22 cellular contexts compared by ENCODE assay signal in genomic region chrX:39396358-39396995, GRCh38.
DNase-seq lines count a peak whose midpoint lies in the region; ATAC-seq and TF ChIP-seq lines count a peak whose summit lies in the region.
"Had no signal": no experiment of that assay in that cellular context is flagged by ENCODE, and none has a peak within 500 bp of the region (broad histone marks: within the 10 kb centered on the region; RNA-seq: fewer than 3 reads in every experiment).

No MANE protein-coding gene starts in this region.

- no peaks in the 10 kb centered on the region for H3K4me1 Mint-ChIP-seq in chondrocyte (ENCODE audit: low read depth)
- H3K4me1 Mint-ChIP-seq: activated naive CD4-positive, alpha-beta T cell treated with anti-CD3 and anti-CD28 coated beads, Interleukin-2, amount 10 ng/mL, durations not matched to agents 7 days and 5 days; CD8-positive, alpha-beta memory T cell had no signal

- H3K4me1 ChIP-seq in Peyer's patch, result no peaks in the 10 kb centered on the region
- H3K4me1 ChIP-seq: vagina had no signal

- no peaks in the 10 kb centered on the region for H3K36me3 ChIP-seq in Peyer's patch
- H3K36me3 ChIP-seq: vagina had no signal

- no peak overlapping the region for H3K4me3 Mint-ChIP-seq in chondrocyte (ENCODE audit: unreplicated experiment)
- H3K4me3 Mint-ChIP-seq: activated naive CD4-positive, alpha-beta T cell treated with anti-CD3 and anti-CD28 coated beads, Interleukin-2, amount 10 ng/mL, durations not matched to agents 7 days and 5 days; CD8-positive, alpha-beta memory T cell; H9; natural killer cell treated with Interleukin-12 subunit alpha and Interleukin-12 subunit beta and Interleukin-15 and Interleukin-18, amount 100 ng/mL, for 72 hours had no signal

- peaks cover 8% of the 10 kb centered on the region for H3K27me3 Mint-ChIP-seq in chondrocyte (ENCODE audit: low read depth)
- H3K27me3 Mint-ChIP-seq: activated naive CD4-positive, alpha-beta T cell treated with anti-CD3 and anti-CD28 coated beads, Interleukin-2, amount 10 ng/mL, durations not matched to agents 7 days and 5 days had no signal

- H3K27me3 ChIP-seq in Peyer's patch, result no peaks in the 10 kb centered on the region
- H3K27me3 ChIP-seq: vagina had no signal

- no peak for ATAC-seq in HG02623 (IDR thresholded peaks at IDR 0.05; ENCODE audit: unreplicated experiment)
- ATAC-seq: natural killer cell treated with Interleukin-12 subunit alpha and Interleukin-12 subunit beta and Interleukin-15 and Interleukin-18, amount 100 ng/mL, for 72 hours had no signal

- H3K9me3 Mint-ChIP-seq in chondrocyte (ENCODE audit: low read depth), result peaks cover 8% of the 10 kb centered on the region
- H3K9me3 Mint-ChIP-seq: activated naive CD4-positive, alpha-beta T cell treated with anti-CD3 and anti-CD28 coated beads, Interleukin-2, amount 10 ng/mL, durations not matched to agents 7 days and 5 days; CD8-positive, alpha-beta memory T cell; natural killer cell treated with Interleukin-12 subunit alpha and Interleukin-12 subunit beta and Interleukin-15 and Interleukin-18, amount 100 ng/mL, for 72 hours had no signal

- H3K27ac Mint-ChIP-seq in chondrocyte (ENCODE audit: unreplicated experiment), result no peak overlapping the region
- H3K27ac Mint-ChIP-seq: activated naive CD4-positive, alpha-beta T cell treated with anti-CD3 and anti-CD28 coated beads, Interleukin-2, amount 10 ng/mL, durations not matched to agents 7 days and 5 days; CD8-positive, alpha-beta memory T cell; H9; natural killer cell treated with Interleukin-12 subunit alpha and Interleukin-12 subunit beta and Interleukin-15 and Interleukin-18, amount 100 ng/mL, for 72 hours had no signal

- no peak overlapping the region for H3K4me3 ChIP-seq in Peyer's patch
- H3K4me3 ChIP-seq: skin epidermis, vagina had no signal

- peak; percentile 91 for DNase-seq in DMS53 (lab: John Stamatoyannopoulos, UW)
- peak; percentile 35 for DNase-seq in NCI-H1694 (lab: John Stamatoyannopoulos, UW)
- peak; percentile 59 for DNase-seq in NCI-H510A (lab: John Stamatoyannopoulos, UW)
- peak; percentile 57 for DNase-seq in cerebellum (ENCODE audit: low spot score)
- no peak for DNase-seq in MV-4-11 (lab: John Stamatoyannopoulos, UW)
- DNase-seq in chondrocyte (ENCODE audit: low spot score), result no peak
- no peak for DNase-seq in Peyer's patch
- DNase-seq: activated CD4-positive, alpha-beta T cell treated with anti-CD3 and anti-CD28 coated beads, Interleukin-2, amount 50 U/mL, for 48 hours; activated naive CD4-positive, alpha-beta T cell treated with anti-CD3 and anti-CD28 coated beads, Interleukin-2, amount 10 ng/mL, durations not matched to agents 7 days and 5 days; activated T-cell treated with anti-CD3 and anti-CD28 coated beads, Interleukin-2, amount 50 U/mL, for 1 hour; CD8-positive, alpha-beta memory T cell; GDM1; H9; hypothalamus; KG1; NCI-H1436 treated with DMSO at 0.1 percent for 48 hours; stimulated activated CD4-positive, alpha-beta T cell treated with anti-CD3 and anti-CD28 coated beads, Interleukin-4, amount 100 ng/mL, for 1 hour had no signal

- H3K9me3 ChIP-seq in Peyer's patch, result no peaks in the 10 kb centered on the region
- H3K9me3 ChIP-seq: vagina had no signal

- H3K36me3 Mint-ChIP-seq in chondrocyte (ENCODE audit: low read depth), result no peaks in the 10 kb centered on the region
- H3K36me3 Mint-ChIP-seq: activated naive CD4-positive, alpha-beta T cell treated with anti-CD3 and anti-CD28 coated beads, Interleukin-2, amount 10 ng/mL, durations not matched to agents 7 days and 5 days; CD8-positive, alpha-beta memory T cell; natural killer cell treated with Interleukin-12 subunit alpha and Interleukin-12 subunit beta and Interleukin-15 and Interleukin-18, amount 100 ng/mL, for 72 hours had no signal

- TF ChIP-seq CTCF in chondrocyte (IDR thresholded peaks at IDR 0.05) (no peak), Peyer's patch (IDR thresholded peaks at IDR 0.05) (no peak)

- no peak overlapping the region for H3K27ac ChIP-seq in Peyer's patch
- H3K27ac ChIP-seq: skin epidermis, vagina, VCaP had no signal

- TF ChIP-seq POLR2A in Peyer's patch (IDR thresholded peaks at IDR 0.05), result no peak

Comparison
In these comparisons a context has a peak if more than half of its experiments do, and no peak if none do; other contexts are left out.
1. DNase-seq: peak in DMS53 (single experiment), NCI-H1694 (single experiment), NCI-H510A (single experiment) and cerebellum (single experiment); none in MV-4-11 (single experiment), chondrocyte (single experiment) and Peyer's patch (0 of 3).